Comparison of ENCODE assay signal across 8 cellular contexts in genomic region chr17:13024526-13025263, GRCh38. TPM values are rescaled to one million over a fixed set of nuclear protein-coding genes. Genes with fewer than 3 reads are reported as not detected.
DNase-seq lines count a peak whose midpoint lies in the region; ATAC-seq and TF ChIP-seq lines count a peak whose summit lies in the region.

No MANE protein-coding gene starts in this region.

- intact Hi-C loops in heart right ventricle (cut with DNase I): loop anchor here in 1 of 10 donors (10.0 kb wide), 1 partner anchor 850 kb away; no protein-coding TSS in a partner anchor
- intact Hi-C loops in posterior vena cava (cut with DNase I): no loop called here

- no peaks in the 10 kb centered on the region for H3K36me3 Mint-ChIP-seq in activated naive CD8-positive, alpha-beta T cell

- DNase-seq in EL: peak; percentile 62
- no peak for DNase-seq in SK-N-MC (ENCODE audit: low read depth, low spot score)
- peak; percentile 32 to 62 for DNase-seq in heart right ventricle
- DNase-seq in retinal pigment epithelial cell (ENCODE audit: low read depth): peak; percentile 10
- DNase-seq in posterior vena cava (ENCODE audit: low spot score): no peak

- peak; percentile 83 to 99 (median 95) for TF ChIP-seq CTCF in heart right ventricle (IDR thresholded peaks at IDR 0.05)
- TF ChIP-seq CTCF in retinal pigment epithelial cell (conservative IDR thresholded peaks at IDR 0.05; ENCODE audit: low read depth, low read length): peak; percentile 100

- H3K4me1 ChIP-seq in HUES64 (ENCODE audit: insufficient read depth, low read length): no peaks in the 10 kb centered on the region
- H3K4me1 ChIP-seq in heart right ventricle: peaks cover 0 to 8% (median 3%) of the 10 kb centered on the region in 9 donors

- H3K27ac Mint-ChIP-seq in activated naive CD8-positive, alpha-beta T cell: no peak overlapping the region

- no peaks in the 10 kb centered on the region for H3K9me3 ChIP-seq in HUES64 (ENCODE audit: insufficient read depth, low read depth, low read length)
- H3K9me3 ChIP-seq in SK-N-MC (ENCODE audit: low read depth, low read length): no peaks in the 10 kb centered on the region
- H3K9me3 ChIP-seq in heart right ventricle: no peaks in the 10 kb centered on the region

- H3K9ac ChIP-seq in HUES64 (ENCODE audit: low read depth, low read length) (no peak overlapping the region), SK-N-MC (ENCODE audit: insufficient read length) (no peak overlapping the region)

- ATAC-seq in GM21526 (IDR thresholded peaks at IDR 0.05; ENCODE audit: low FRiP score, unreplicated experiment) (peak; percentile 73), heart right ventricle (peak; percentile 74 to 92 (median 86))

- no peak overlapping the region for H3K27ac ChIP-seq in HUES64 (ENCODE audit: low read depth, low read length)
- H3K27ac ChIP-seq in SK-N-MC: no peak overlapping the region
- no peak overlapping the region for H3K27ac ChIP-seq in heart right ventricle

- no peaks in the 10 kb centered on the region for H3K27me3 ChIP-seq in HUES64 (ENCODE audit: insufficient read depth, low read length)
- H3K27me3 ChIP-seq in heart right ventricle: peaks cover 0 to 4% (median 0%) of the 10 kb centered on the region in 7 donors

- H3K4me1 Mint-ChIP-seq in activated naive CD8-positive, alpha-beta T cell (ENCODE audit: low read depth): peaks cover 2% of the 10 kb centered on the region

- peak overlapping the region; percentile 18; the same call in 1 of the 2 replicates for H3K4me3 ChIP-seq in HUES64 (ENCODE audit: low read length)
- H3K4me3 ChIP-seq in SK-N-MC: peak overlapping the region; percentile 71
- H3K4me3 ChIP-seq in heart right ventricle: peak overlapping the region in 4 of 10 donors; percentile 16 to 29 (median 24)
- no peak overlapping the region for H3K4me3 ChIP-seq in retinal pigment epithelial cell (ENCODE audit: low read length)

- no peaks in the 10 kb centered on the region for H3K9me3 Mint-ChIP-seq in activated naive CD8-positive, alpha-beta T cell (ENCODE audit: low read depth)

- H3K4me3 Mint-ChIP-seq in activated naive CD8-positive, alpha-beta T cell: peak overlapping the region; percentile 10

- 38% methylated on average over 19 of the region's 19 CpGs for WGBS in HUES64
- 26 to 27% methylated on average over 19 of the region's 19 CpGs for WGBS in heart right ventricle, 2 donors

- no peaks in the 10 kb centered on the region for H3K36me3 ChIP-seq in HUES64 (ENCODE audit: insufficient read depth, low read length)
- no peaks in the 10 kb centered on the region for H3K36me3 ChIP-seq in SK-N-MC (ENCODE audit: insufficient read depth, low read length)
- no peaks in the 10 kb centered on the region for H3K36me3 ChIP-seq in heart right ventricle

- peaks cover 7% of the 10 kb centered on the region for H3K27me3 Mint-ChIP-seq in activated naive CD8-positive, alpha-beta T cell

RNA-seq across cellular contexts. Expression of gene ELAC2, which starts 6.9 kb away (rescaled TPM):
- polyA plus RNA-seq in HUES64 (2013, experiment 1 of 2): 66.6 TPM
- polyA plus RNA-seq in HUES64 (2013, experiment 2 of 2): 58.8 TPM
- 10 to 100 TPM; 54.2 to 76.8 (median 64.1) TPM for total RNA-seq in heart right ventricle
- polyA plus RNA-seq in heart right ventricle: 10 to 100 TPM; 32.3 to 50.4 TPM
- total RNA-seq in posterior vena cava: 10 to 100 TPM; 39.8 to 44.1 TPM

Comparison
In these comparisons a context has a peak if more than half of its experiments do, and no peak if none do; other contexts are left out.
1. DNase-seq: peak in EL (single experiment), heart right ventricle (2 of 2) and retinal pigment epithelial cell (single experiment); none in SK-N-MC (single experiment) and posterior vena cava (single experiment).